In genomic region chr22:45216133-45217003, GRCh38 we compare ENCODE assay signal across 1 cellular context.
TF ChIP-seq lines count a peak whose summit lies in the region.

No MANE protein-coding gene starts in this region.

TF ChIP-seq in K562, 482 proteins besides CTCF, POLR2A, EP300 and RAD21:
- TF ChIP-seq ATF1 (CRISPR knock-in tag; IDR thresholded peaks at IDR 0.05) (no peak), ATF1 (tag; IDR thresholded peaks at IDR 0.05) (peak; percentile 41; the same call in 1 of the 2 replicates), NRF1 (conservative IDR thresholded peaks at IDR 0.05 in 1 of 2, IDR thresholded peaks at IDR 0.05 in 1 of 2) (no peak), MITF (IDR thresholded peaks at IDR 0.05) (no peak), ASH1L (IDR thresholded peaks at IDR 0.05; ENCODE audit: borderline replicate concordance, low read depth, partially characterized antibody) (no peak), REST (CRISPR knock-in tag; IDR thresholded peaks at IDR 0.05; ENCODE audit: low read depth) (peak; percentile 85), ZNF766 (CRISPR knock-in tag; conservative IDR thresholded peaks at IDR 0.05) (0 out of 2 replicates have a peak, but pooled peaks have one; percentile 28), ZNF431 (CRISPR knock-in tag; IDR thresholded peaks at IDR 0.05) (no peak), MIER1 (IDR thresholded peaks at IDR 0.05; ENCODE audit: low read depth) (peak; percentile 84; the same call in 1 of the 2 replicates), CREB1 (IDR thresholded peaks at IDR 0.05) (no peak), CREB1 (CRISPR knock-in tag; IDR thresholded peaks at IDR 0.05) (no peak), EHMT2 (IDR thresholded peaks at IDR 0.05) (peak; percentile 81)
- TF ChIP-seq, protein P1, sequence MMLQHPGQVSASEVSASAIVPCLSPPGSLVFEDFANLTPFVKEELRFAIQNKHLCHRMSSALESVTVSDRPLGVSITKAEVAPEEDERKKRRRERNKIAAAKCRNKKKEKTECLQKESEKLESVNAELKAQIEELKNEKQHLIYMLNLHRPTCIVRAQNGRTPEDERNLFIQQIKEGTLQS (IDR thresholded peaks at IDR 0.05) = peak; percentile 24; the same call in 1 of the 2 replicates
- TF ChIP-seq, protein P1 (CRISPR knock-in tag; conservative IDR thresholded peaks at IDR 0.05) = no peak
